ENCODE assay signal across 8 cellular contexts in genomic region chr3:42535981-42536784, GRCh38. TPM values are rescaled to one million over a fixed set of nuclear protein-coding genes. Genes with fewer than 3 reads are reported as not detected.
DNase-seq lines count a peak whose midpoint lies in the region; ATAC-seq, FAIRE-seq and TF ChIP-seq lines count a peak whose summit lies in the region.

No MANE protein-coding gene starts in this region.

- H3K27ac ChIP-seq in OCI-LY1 (ENCODE audit: low read depth, low read length, poor library complexity, severe bottlenecking) (no peak overlapping the region), HepG2 (ENCODE audit: extremely low read length, insufficient read depth, low read length) (no peak overlapping the region)

- H3K36me3 ChIP-seq in OCI-LY1 (ENCODE audit: insufficient read depth, low read length) (no peaks in the 10 kb centered on the region), HepG2 (replicated peaks in 1 of 2; ENCODE audit: control insufficient read depth in 1 of 2, insufficient read depth in 2 of 2, low read length in 2 of 2) (no peaks in the 10 kb centered on the region)

- no peaks in the 10 kb centered on the region for H4K20me1 ChIP-seq in OCI-LY1 (ENCODE audit: insufficient read depth, low read length)
- H4K20me1 ChIP-seq in HepG2 (ENCODE audit: insufficient read depth, low read length): no peaks in the 10 kb centered on the region

- no peak overlapping the region for H3K4me3 ChIP-seq in GM12865 (ENCODE audit: low read depth, low read length)
- no peak overlapping the region for H3K4me3 ChIP-seq in OCI-LY1 (ENCODE audit: low read depth, low read length, poor library complexity, severe bottlenecking)
- no peak overlapping the region for H3K4me3 ChIP-seq in astrocyte of the spinal cord (ENCODE audit: low read depth, low read length)
- H3K4me3 ChIP-seq in HepG2 (replicated peaks in 1 of 3; ENCODE audit: insufficient read depth in 1 of 3, low read depth in 2 of 3, low read length in 3 of 3): no peak overlapping the region

- TF ChIP-seq RAD21 in HepG2 (CRISPR knock-in tag; IDR thresholded peaks at IDR 0.05): no peak

- DNase-seq in 8988T: peak; percentile 89
- peak; percentile 58 for DNase-seq in GM12865 (ENCODE audit: low read depth)
- DNase-seq in astrocyte of the spinal cord (ENCODE audit: low read depth, low spot score): no peak
- DNase-seq in HepG2 (ENCODE audit: low spot score): peak; percentile 60
- DNase-seq in HK-2 (ENCODE audit: unreplicated experiment): no peak

- POLR2A ChIA-PET in HepG2 (lab: Yijun Ruan, JAX): no interaction called here

- WGBS in HepG2 (ENCODE audit: low lambda C conversion rate): 69% methylated on average over 12 of the region's 35 CpGs

- no peak overlapping the region for H3K4me2 ChIP-seq in OCI-LY1 (ENCODE audit: low read length)
- H3K4me2 ChIP-seq in HepG2 (ENCODE audit: low read depth, low read length): no peak overlapping the region

- H3K4me1 ChIP-seq in OCI-LY1 (ENCODE audit: insufficient read depth, low read length, severe bottlenecking) (no peaks in the 10 kb centered on the region), HepG2 (ENCODE audit: insufficient read depth, low read length) (no peaks in the 10 kb centered on the region)

- H3K9me2 ChIP-seq in OCI-LY1 (ENCODE audit: low read depth, low read length): no peaks in the 10 kb centered on the region

- in situ Hi-C loops in astrocyte of the spinal cord (cut with HindIII; ENCODE audit: low sequenced_read_pairs) (no loop called here), HepG2 (cut with HindIII; ENCODE audit: extremely low pct_ligation_motif_present, low pct_unique_long_range_greater_than_20kb) (loop anchor here (10.0 kb wide), 1 partner anchor 311 kb away; no protein-coding TSS in a partner anchor)

- intact Hi-C loops in HepG2 (cut with micrococcal nuclease; ENCODE audit: unreplicated experiment): loop anchor here (2.0 to 5.0 kb wide), 2 partner anchors 94 to 289 kb away; no protein-coding TSS in a partner anchor

- no peak for TF ChIP-seq POLR2A in HepG2 (IDR thresholded peaks at IDR 0.05; ENCODE audit: insufficient read depth in 1 of 2, low read depth in 2 of 2, low read length in 2 of 2)

- TF ChIP-seq CTCF in GM12865 (IDR thresholded peaks at IDR 0.05; ENCODE audit: insufficient read depth, low read depth, low read length, missing control alignments) (peak; percentile 55), OCI-LY1 (IDR thresholded peaks at IDR 0.05; ENCODE audit: low read length) (peak; percentile 60), astrocyte of the spinal cord (IDR thresholded peaks at IDR 0.05; ENCODE audit: low read depth, low read length) (peak; percentile 47), HepG2 (CRISPR knock-in tag; IDR thresholded peaks at IDR 0.05) (peak; percentile 70)

- FAIRE-seq in HepG2 (lab: Jason Lieb, UNC): peak; percentile 30

- ATAC-seq in HepG2 (peak; percentile 61), GM21717 (IDR thresholded peaks at IDR 0.05; ENCODE audit: unreplicated experiment) (no peak), HG03039 (IDR thresholded peaks at IDR 0.05; ENCODE audit: unreplicated experiment) (no peak)

- no peaks in the 10 kb centered on the region for H3K9me3 ChIP-seq in OCI-LY1 (ENCODE audit: low read length)
- H3K9me3 ChIP-seq in HepG2 (ENCODE audit: low read length): no peaks in the 10 kb centered on the region

- H3F3A ChIP-seq in OCI-LY1 (ENCODE audit: insufficient read depth, low read length): no peaks in the 10 kb centered on the region

- H3K9ac ChIP-seq in OCI-LY1 (ENCODE audit: low read length) (no peak overlapping the region), HepG2 (ENCODE audit: insufficient read depth, low read depth, low read length) (no peak overlapping the region)

- no peaks in the 10 kb centered on the region for H3K27me3 ChIP-seq in OCI-LY1 (ENCODE audit: insufficient read depth, low read length)
- H3K27me3 ChIP-seq in HepG2 (ENCODE audit: control insufficient read depth in 1 of 2, insufficient read depth in 2 of 2, low read length in 2 of 2): no peaks in the 10 kb centered on the region

- no TSS peak for BruUV-seq in HepG2 (replicated peaks; lab: Mats Ljungman, UMichigan)

- CTCF ChIA-PET in HepG2 (lab: Yijun Ruan, JAX; ENCODE audit: low intra/inter-chr PET ratio, low total read pairs): interaction anchor here (0.7 to 1.4 kb wide), 2 partner anchors 11 to 289 kb away, joined by 3 to 5 read pairs; no protein-coding TSS in a partner anchor

- H3K79me2 ChIP-seq in OCI-LY1 (ENCODE audit: insufficient read depth, low read length) (no peaks in the 10 kb centered on the region), HepG2 (ENCODE audit: insufficient read depth, low read length) (no peaks in the 10 kb centered on the region)

- TF ChIP-seq EP300 in HepG2 (IDR thresholded peaks at IDR 0.05; ENCODE audit: low read depth in 2 of 2, low read length in 2 of 2) (no peak), HepG2 (CRISPR knock-in tag; IDR thresholded peaks at IDR 0.05; ENCODE audit: borderline replicate concordance) (no peak)

- no peak overlapping the region for H2AFZ ChIP-seq in OCI-LY1 (ENCODE audit: low read length)
- H2AFZ ChIP-seq in HepG2 (ENCODE audit: low read length): no peak overlapping the region

RNA-seq across cellular contexts. Expression of gene VIPR1, which starts 33.7 kb away (rescaled TPM):
- total RNA-seq in HepG2 (2016; rRNA removed; fragmentation: Illumina TruSeq; extraction: Trizol): 0.04 TPM in 1 of 2 replicates, not detected in the other
- not detected in 2 replicates for total RNA-seq in HepG2 (2016; cell fraction: cytosol; rRNA removed; fragmentation: Illumina TruSeq; extraction: Trizol; ENCODE audit: low read depth)
- total RNA-seq in HepG2 (2016; cell fraction: insoluble cytoplasmic fraction; rRNA removed; fragmentation: Illumina TruSeq; extraction: Trizol): 0.19 TPM in 1 of 2 replicates, not detected in the other
- total RNA-seq in HepG2 (2016; cell fraction: membrane; rRNA removed; fragmentation: Illumina TruSeq; extraction: Trizol): 0.12 TPM in 1 of 2 replicates, not detected in the other
- not detected in 2 replicates for total RNA-seq in HepG2 (2016; cell fraction: nucleus; rRNA removed; fragmentation: Illumina TruSeq; extraction: Trizol)
- polyA plus RNA-seq in HepG2 (2011; rRNA removed): 0.07 and 0.11 TPM in 2 replicates
- polyA plus RNA-seq in HepG2 (2011; cell fraction: cytosol; rRNA removed): 0.04 TPM in 2 replicates
- polyA plus RNA-seq in HepG2 (2011; cell fraction: nucleus; rRNA removed): 0.27 and 0.29 TPM in 2 replicates
- polyA plus RNA-seq in HepG2 (2012): 0.30 TPM in 1 of 2 replicates, not detected in the other
- polyA plus RNA-seq in HepG2 (2016; cell fraction: cytosol; fragmentation: Illumina TruSeq; extraction: Trizol; ENCODE audit: low read depth): 0.03 TPM in 1 of 2 replicates, not detected in the other
- polyA plus RNA-seq in HepG2 (2016; cell fraction: insoluble cytoplasmic fraction; fragmentation: Illumina TruSeq; extraction: Trizol; ENCODE audit: low read depth): not detected in 2 replicates
- not detected in 2 replicates for polyA plus RNA-seq in HepG2 (2016; cell fraction: membrane; fragmentation: Illumina TruSeq; extraction: Trizol; ENCODE audit: low read depth)
- polyA plus RNA-seq in HepG2 (2016; cell fraction: nucleus; fragmentation: Illumina TruSeq; extraction: Trizol; ENCODE audit: insufficient read depth, low read depth): not detected in 2 replicates
- 0.86 TPM in 1 of 2 replicates, not detected in the other for polyA minus RNA-seq in HepG2 (2011; rRNA and poly(A)+ RNA removed; ENCODE audit: low replicate concordance)
- polyA minus RNA-seq in HepG2 (2011; cell fraction: cytosol; rRNA and poly(A)+ RNA removed): not detected in 2 replicates
- 0.12 TPM in 1 of 2 replicates, not detected in the other for polyA minus RNA-seq in HepG2 (2011; cell fraction: nucleus; rRNA and poly(A)+ RNA removed)

RNA-seq across cellular contexts. Expression of gene SEC22C, which starts 45.6 kb away (rescaled TPM):
- 38.4 and 40.0 TPM in 2 replicates for total RNA-seq in HepG2 (2016; rRNA removed; fragmentation: Illumina TruSeq; extraction: Trizol)
- 25.9 and 36.4 TPM in 2 replicates for total RNA-seq in HepG2 (2016; cell fraction: cytosol; rRNA removed; fragmentation: Illumina TruSeq; extraction: Trizol; ENCODE audit: low read depth)
- total RNA-seq in HepG2 (2016; cell fraction: insoluble cytoplasmic fraction; rRNA removed; fragmentation: Illumina TruSeq; extraction: Trizol): 38.6 and 41.8 TPM in 2 replicates
- 45.6 and 58.9 TPM in 2 replicates for total RNA-seq in HepG2 (2016; cell fraction: membrane; rRNA removed; fragmentation: Illumina TruSeq; extraction: Trizol)
- total RNA-seq in HepG2 (2016; cell fraction: nucleus; rRNA removed; fragmentation: Illumina TruSeq; extraction: Trizol): 34.2 and 41.3 TPM in 2 replicates
- polyA plus RNA-seq in HepG2 (2011; rRNA removed): 20.0 and 21.9 TPM in 2 replicates
- polyA plus RNA-seq in HepG2 (2011; cell fraction: cytosol; rRNA removed): 12.9 and 17.6 TPM in 2 replicates
- polyA plus RNA-seq in HepG2 (2011; cell fraction: nucleus; rRNA removed): 15.0 and 20.4 TPM in 2 replicates
- 17.6 and 18.1 TPM in 2 replicates for polyA plus RNA-seq in HepG2 (2012)
- polyA plus RNA-seq in HepG2 (2016; cell fraction: cytosol; fragmentation: Illumina TruSeq; extraction: Trizol; ENCODE audit: low read depth): 24.2 and 41.5 TPM in 2 replicates
- polyA plus RNA-seq in HepG2 (2016; cell fraction: insoluble cytoplasmic fraction; fragmentation: Illumina TruSeq; extraction: Trizol; ENCODE audit: low read depth): 25.7 and 26.7 TPM in 2 replicates
- polyA plus RNA-seq in HepG2 (2016; cell fraction: membrane; fragmentation: Illumina TruSeq; extraction: Trizol; ENCODE audit: low read depth): 32.4 and 41.0 TPM in 2 replicates
- polyA plus RNA-seq in HepG2 (2016; cell fraction: nucleus; fragmentation: Illumina TruSeq; extraction: Trizol; ENCODE audit: insufficient read depth, low read depth): 43.5 and 53.7 TPM in 2 replicates
- polyA minus RNA-seq in HepG2 (2011; rRNA and poly(A)+ RNA removed; ENCODE audit: low replicate concordance): 19.9 and 35.0 TPM in 2 replicates
- polyA minus RNA-seq in HepG2 (2011; cell fraction: cytosol; rRNA and poly(A)+ RNA removed): 9.6 and 11.0 TPM in 2 replicates
- 18.0 and 21.8 TPM in 2 replicates for polyA minus RNA-seq in HepG2 (2011; cell fraction: nucleus; rRNA and poly(A)+ RNA removed)

RNA-seq across cellular contexts. Expression of gene SS18L2, which starts 54.5 kb away (rescaled TPM):
- 53.1 and 79.3 TPM in 2 replicates for total RNA-seq in HepG2 (2016; rRNA removed; fragmentation: Illumina TruSeq; extraction: Trizol)
- 44.6 and 50.1 TPM in 2 replicates for total RNA-seq in HepG2 (2016; cell fraction: cytosol; rRNA removed; fragmentation: Illumina TruSeq; extraction: Trizol; ENCODE audit: low read depth)
- total RNA-seq in HepG2 (2016; cell fraction: insoluble cytoplasmic fraction; rRNA removed; fragmentation: Illumina TruSeq; extraction: Trizol): 52.3 and 79.6 TPM in 2 replicates
- 65.9 and 69.2 TPM in 2 replicates for total RNA-seq in HepG2 (2016; cell fraction: membrane; rRNA removed; fragmentation: Illumina TruSeq; extraction: Trizol)
- 21.1 and 29.1 TPM in 2 replicates for total RNA-seq in HepG2 (2016; cell fraction: nucleus; rRNA removed; fragmentation: Illumina TruSeq; extraction: Trizol)
- 31.1 and 38.7 TPM in 2 replicates for polyA plus RNA-seq in HepG2 (2011; rRNA removed)
- 18.7 and 22.0 TPM in 2 replicates for polyA plus RNA-seq in HepG2 (2011; cell fraction: cytosol; rRNA removed)
- polyA plus RNA-seq in HepG2 (2011; cell fraction: nucleus; rRNA removed): 11.3 and 12.9 TPM in 2 replicates
- 30.5 and 34.5 TPM in 2 replicates for polyA plus RNA-seq in HepG2 (2012)
- polyA plus RNA-seq in HepG2 (2016; cell fraction: cytosol; fragmentation: Illumina TruSeq; extraction: Trizol; ENCODE audit: low read depth): 35.0 and 43.2 TPM in 2 replicates
- 67.4 and 70.9 TPM in 2 replicates for polyA plus RNA-seq in HepG2 (2016; cell fraction: insoluble cytoplasmic fraction; fragmentation: Illumina TruSeq; extraction: Trizol; ENCODE audit: low read depth)
- polyA plus RNA-seq in HepG2 (2016; cell fraction: membrane; fragmentation: Illumina TruSeq; extraction: Trizol; ENCODE audit: low read depth): 49.2 and 61.0 TPM in 2 replicates
- polyA plus RNA-seq in HepG2 (2016; cell fraction: nucleus; fragmentation: Illumina TruSeq; extraction: Trizol; ENCODE audit: insufficient read depth, low read depth): 41.0 and 51.9 TPM in 2 replicates
- 5.5 and 11.1 TPM in 2 replicates for polyA minus RNA-seq in HepG2 (2011; rRNA and poly(A)+ RNA removed; ENCODE audit: low replicate concordance)
- polyA minus RNA-seq in HepG2 (2011; cell fraction: cytosol; rRNA and poly(A)+ RNA removed): 6.3 and 6.8 TPM in 2 replicates
- 4.2 and 7.5 TPM in 2 replicates for polyA minus RNA-seq in HepG2 (2011; cell fraction: nucleus; rRNA and poly(A)+ RNA removed)

Comparison
In these comparisons a context has a peak if more than half of its experiments do, and no peak if none do; other contexts are left out.
1. DNase-seq: peak in 8988T (single experiment), GM12865 (single experiment) and HepG2 (single experiment); none in astrocyte of the spinal cord (single experiment) and HK-2 (single experiment).
2. Peak in every context shown above with its lines, with median percentiles within 50 percentile points of each other: CTCF ChIP-seq.